ENCODE assay signal across 1 cellular context in the genomic region with DNA sequence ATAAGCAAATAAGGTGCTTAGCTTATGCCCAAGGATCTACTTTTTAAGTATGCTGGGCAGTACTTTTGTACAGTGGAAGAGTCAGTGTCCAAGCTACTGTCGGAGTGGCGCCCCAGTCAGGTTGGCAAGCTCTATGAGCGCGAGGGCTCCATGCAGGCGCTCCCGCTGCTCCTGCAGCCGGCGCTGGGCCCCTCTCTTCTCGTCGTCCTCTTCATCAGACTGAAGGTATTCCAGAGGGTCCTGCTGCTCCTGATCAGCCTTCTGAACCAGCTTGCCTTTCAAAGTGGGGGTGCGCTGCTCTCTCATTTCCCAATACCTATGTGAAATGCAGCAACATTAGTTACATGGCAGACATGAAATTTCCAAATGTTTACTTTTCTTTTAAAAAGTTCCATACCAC.
TF ChIP-seq lines count a peak whose summit lies in the region.

No MANE protein-coding gene starts in this region.

TF ChIP-seq in IMR-90, 13 proteins besides CTCF, POLR2A, EP300 and RAD21:
- TF ChIP-seq CEBPB (IDR thresholded peaks at IDR 0.05; ENCODE audit: low read depth, low read length) (no peak), MAZ (IDR thresholded peaks at IDR 0.05; ENCODE audit: borderline replicate concordance, low read depth, low read length) (no peak), SMC3 (IDR thresholded peaks at IDR 0.05; ENCODE audit: low read depth, low read length) (no peak), CHD1 (IDR thresholded peaks at IDR 0.05; ENCODE audit: low read depth, low read length) (no peak)
